ENCODE assay signal across 29 cellular contexts in the genomic region with DNA sequence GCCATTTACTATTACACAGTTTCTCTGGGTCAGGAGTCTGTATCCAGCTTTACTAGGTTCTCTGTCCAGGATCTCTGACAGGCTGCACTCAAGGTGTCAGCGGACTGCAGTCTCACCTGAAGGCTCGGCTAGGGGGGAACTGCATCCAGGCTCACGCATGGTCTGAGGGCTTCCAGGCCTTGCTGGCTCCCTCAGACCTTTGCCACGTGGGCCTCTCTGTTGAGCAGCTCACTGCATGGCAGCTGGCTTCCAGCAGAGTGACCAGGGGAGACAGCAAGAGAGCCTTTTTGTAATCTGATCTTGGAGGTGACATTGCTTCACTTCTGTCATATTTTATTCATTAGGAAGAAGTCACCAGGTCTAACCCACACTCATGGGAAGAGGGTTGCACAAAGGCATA.
DNase-seq lines count a peak whose midpoint lies in the region; ATAC-seq and TF ChIP-seq lines count a peak whose summit lies in the region.
"Had no signal": no experiment of that assay in that cellular context is flagged by ENCODE, and none has a peak within 500 bp of the region (broad histone marks: within the 10 kb centered on the region; RNA-seq: fewer than 3 reads in every experiment).

No MANE protein-coding gene starts in this region.

- peaks cover 7% of the 10 kb centered on the region for H3K4me1 ChIP-seq in psoas muscle
- H3K4me1 ChIP-seq: BLaER1 treated with 17β-estradiol and CSF1 and Interleukin-3, amounts not matched to agents 10 nM and 100 nM; SJCRH30 had no signal

- H3K27ac Mint-ChIP-seq in WTC11 = no peak overlapping the region
- H3K27ac Mint-ChIP-seq: CD4-positive, alpha-beta T cell; T-cell had no signal

- no peak overlapping the region for H3K4me3 ChIP-seq in psoas muscle
- H3K4me3 ChIP-seq: BLaER1 treated with 17β-estradiol and CSF1 and Interleukin-3, amounts not matched to agents 10 nM and 100 nM; GM12878; MG63; SJCRH30 had no signal

- CTCF ChIA-PET in WTC11 (lab: Charles Lee) = interaction anchor here (0.6 kb wide), 2 partner anchors 19 to 51 kb away, joined by 3 read pairs; no protein-coding TSS in a partner anchor

- H3K36me3 Mint-ChIP-seq in WTC11 = peaks cover 7% of the 10 kb centered on the region; the same call in 1 of the 2 replicates
- H3K36me3 Mint-ChIP-seq: T-cell had no signal

- peaks cover 5% of the 10 kb centered on the region for H3K9me3 ChIP-seq in psoas muscle
- H3K9me3 ChIP-seq: MG63, SJCRH30 had no signal

- H3K9me3 Mint-ChIP-seq in WTC11 = peaks cover 16% of the 10 kb centered on the region
- H3K9me3 Mint-ChIP-seq: CD4-positive, alpha-beta T cell had no signal

- POLR2A ChIA-PET in WTC11 (lab: Charles Lee) = no interaction called here

- peak; percentile 28; the same call in 1 of the 2 replicates for ATAC-seq in WTC11
- peak; percentile 37 to 70 (median 50) for ATAC-seq in psoas muscle
- no peak for ATAC-seq in Right ventricle myocardium superior (ENCODE audit: poor library complexity)
- ATAC-seq: GM12878, PC-3, T-cell had no signal

- H3K4me1 Mint-ChIP-seq in WTC11 = peaks cover 10% of the 10 kb centered on the region
- H3K4me1 Mint-ChIP-seq: T-cell had no signal

- WGBS in psoas muscle, 3 donors = 49 to 59% (median 56%) methylated on average over 4 of the region's 4 CpGs

- H3K4me3 Mint-ChIP-seq in WTC11 = no peak overlapping the region
- H3K4me3 Mint-ChIP-seq: CD4-positive, alpha-beta T cell; T-cell had no signal

- H3K27me3 ChIP-seq in psoas muscle (ENCODE audit: insufficient read depth in 3 of 3, low read length in 2 of 3) = no peaks in the 10 kb centered on the region
- H3K27me3 ChIP-seq: BLaER1 treated with 17β-estradiol and CSF1 and Interleukin-3, amounts not matched to agents 10 nM and 100 nM; MG63; SJCRH30 had no signal

- H3K27me3 Mint-ChIP-seq in WTC11 (ENCODE audit: low read depth) = no peaks in the 10 kb centered on the region

- peak; percentile 25 for DNase-seq in NCI-H345 (lab: John Stamatoyannopoulos, UW)
- DNase-seq in NCI-H345 treated with DMSO at 0.1 percent for 48 hours (lab: John Stamatoyannopoulos, UW; ENCODE audit: unreplicated experiment) = no peak
- DNase-seq in NCI-H510A (lab: John Stamatoyannopoulos, UW) = peak; percentile 3
- DNase-seq in WTC11 (ENCODE audit: low spot score) = no peak
- DNase-seq in psoas muscle = no peak
- no peak for DNase-seq in amniotic stem cell (lab: John Stamatoyannopoulos, UW)
- DNase-seq in activated T-cell treated with anti-CD3 and anti-CD28 coated beads, Interleukin-2, amount 50 U/mL, for 1 hour = no peak
- DNase-seq in Right ventricle myocardium superior = no peak
- DNase-seq: AML-193; CD4-positive, alpha-beta T cell; COR-L47; DMS79; EL; GDM1; GOT3; HCEC 1CT; IMR-90; KG1; MG63; NCI-H1105 treated with DMSO at 0.1 percent for 48 hours; NCI-H1694; NCI-H2029 treated with DMSO at 0.1 percent for 48 hours; NCI-H2171 treated with DMSO at 0.1 percent for 48 hours; NCI-H446 treated with DMSO at 0.1 percent for 48 hours; PC-3; SJCRH30; T-cell had no signal

- TF ChIP-seq CTCF in WTC11 (IDR thresholded peaks at IDR 0.05) = no peak
- no peak for TF ChIP-seq CTCF in psoas muscle (IDR thresholded peaks at IDR 0.05)

- intact Hi-C loops in psoas muscle (cut with DNase I) = no loop called here
- intact Hi-C loops in Right ventricle myocardium superior (cut with DNase I) = no loop called here

- no peak overlapping the region for H3K27ac ChIP-seq in psoas muscle
- H3K27ac ChIP-seq: BLaER1 treated with 17β-estradiol and CSF1 and Interleukin-3, amounts not matched to agents 10 nM and 100 nM; SJCRH30 had no signal

- H3K36me3 ChIP-seq in psoas muscle (ENCODE audit: insufficient read depth in 1 of 2, low read depth in 1 of 2) = no peaks in the 10 kb centered on the region
- H3K36me3 ChIP-seq: BLaER1 treated with 17β-estradiol and CSF1 and Interleukin-3, amounts not matched to agents 10 nM and 100 nM; MG63; SJCRH30 had no signal

TF ChIP-seq in WTC11, 78 proteins besides CTCF, POLR2A, EP300 and RAD21:
- TF ChIP-seq RELA (CRISPR knock-in tag; IDR thresholded peaks at IDR 0.05; ENCODE audit: borderline replicate concordance) = no peak
TF ChIP-seq in WTC11: peak in this region for 0.

Comparison
In these comparisons a context has a peak if more than half of its experiments do, and no peak if none do; other contexts are left out.
1. DNase-seq: peak in NCI-H345 (single experiment) and NCI-H510A (single experiment); none in NCI-H345 treated with DMSO at 0.1 percent for 48 hours (single experiment), WTC11 (single experiment), psoas muscle (0 of 2), amniotic stem cell (single experiment), activated T-cell treated with anti-CD3 and anti-CD28 coated beads, Interleukin-2, amount 50 U/mL, for 1 hour (single experiment) and Right ventricle myocardium superior (single experiment).